26 cellular contexts compared by ENCODE assay signal in the genomic region with DNA sequence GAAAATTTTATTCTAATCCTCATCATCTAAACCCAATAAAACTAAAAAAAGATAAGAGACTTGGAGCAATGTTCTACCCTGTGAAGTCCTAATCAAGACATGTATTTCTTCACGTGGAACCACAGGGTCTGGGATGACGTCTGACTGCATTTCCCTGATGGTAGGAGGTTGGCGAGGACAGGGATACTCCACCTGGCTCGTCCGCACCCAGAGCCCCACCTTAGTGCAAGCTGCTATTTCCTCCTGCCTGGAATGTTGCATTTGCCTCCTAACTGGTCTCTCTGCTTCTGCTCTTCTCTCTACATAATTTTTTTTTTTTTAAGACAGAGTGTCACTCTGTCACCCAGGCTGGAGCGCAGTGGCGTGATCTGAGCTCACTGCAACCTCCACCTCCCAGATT.
"Had no signal": no experiment of that assay in that cellular context is flagged by ENCODE, and none has a peak within 500 bp of the region (broad histone marks: within the 10 kb centered on the region; RNA-seq: fewer than 3 reads in every experiment).

No MANE protein-coding gene starts in this region.

- H3K36me3 Mint-ChIP-seq: type B pancreatic cell had no signal

- H3K27ac Mint-ChIP-seq: activated T-helper 17 cell treated with anti-CD3 and anti-CD28 coated beads, Interleukin-2, amount 50 U/mL, for 72 hours; T-helper 1 cell treated with Interleukin-12 subunit alpha and Interleukin-12 subunit beta and Interleukin-4 antibody, amounts not matched to agents 30 μg/mL and 1 μg/mL, for 36 hours; type B pancreatic cell had no signal

- H3K4me3 Mint-ChIP-seq: activated T-helper 17 cell treated with anti-CD3 and anti-CD28 coated beads, Interleukin-2, amount 50 U/mL, for 72 hours; T-helper 1 cell treated with Interleukin-12 subunit alpha and Interleukin-12 subunit beta and Interleukin-4 antibody, amounts not matched to agents 30 μg/mL and 1 μg/mL, for 36 hours; type B pancreatic cell had no signal

- H3K27me3 ChIP-seq: heart left ventricle, left lung, right atrium auricular region, testis, uterus had no signal

- H3K4me1 ChIP-seq: parathyroid adenoma, uterus had no signal

- DNase-seq: activated CD4-positive, alpha-beta T cell treated with anti-CD3 and anti-CD28 coated beads for 48 hours; activated CD4-positive, alpha-beta T cell treated with anti-CD3 and anti-CD28 coated beads, Interleukin-2, amount 50 U/mL, for 48 hours; activated CD8-positive, alpha-beta memory T cell treated with anti-CD3 and anti-CD28 coated beads for 24 hours; activated gamma-delta T cell treated with Interleukin-2 at 50 U/mL for 16 hours; activated naive CD4-positive, alpha-beta T cell treated with anti-CD3 and anti-CD28 coated beads, Interleukin-2, amount 50 U/mL, for 16 hours; activated T-cell treated with anti-CD3 and anti-CD28 coated beads, Interleukin-2, amount 50 U/mL, for 1 hour; anterior cingulate cortex; foreskin fibroblast; heart left ventricle; hypothalamus; kidney glomerular epithelial cell; left lung; lower lobe of right lung; mesendoderm; nucleus accumbens; stimulated activated naive CD4-positive, alpha-beta T cell treated with Interleukin-2 at 50 U/mL for 16 hours; SW 1271; T-helper 9 cell; testis; uterus had no signal

- H3K36me3 ChIP-seq: heart left ventricle, left lung, lower lobe of right lung, right atrium auricular region, uterus had no signal

- H3K4me3 ChIP-seq: heart left ventricle, left lung, lower lobe of right lung, right atrium auricular region, testis, uterus had no signal

- H3K9me3 ChIP-seq: heart left ventricle, left lung, lower lobe of right lung, right atrium auricular region, testis, uterus had no signal

- H3K9me3 Mint-ChIP-seq: activated T-helper 17 cell treated with anti-CD3 and anti-CD28 coated beads, Interleukin-2, amount 50 U/mL, for 72 hours; T-helper 1 cell treated with Interleukin-12 subunit alpha and Interleukin-12 subunit beta and Interleukin-4 antibody, amounts not matched to agents 30 μg/mL and 1 μg/mL, for 36 hours; type B pancreatic cell had no signal

- ATAC-seq: activated T-helper 17 cell treated with anti-CD3 and anti-CD28 coated beads, Interleukin-2, amount 50 U/mL, for 72 hours; heart left ventricle; left lung; lower lobe of right lung had no signal

- H3K9ac ChIP-seq: parathyroid adenoma had no signal

- H3K27ac ChIP-seq: heart left ventricle, left lung, lower lobe of right lung, parathyroid adenoma, right atrium auricular region, testis, uterus, VCaP had no signal

- H2AFZ ChIP-seq: parathyroid adenoma had no signal

- H3K27me3 Mint-ChIP-seq: activated T-helper 17 cell treated with anti-CD3 and anti-CD28 coated beads, Interleukin-2, amount 50 U/mL, for 72 hours had no signal
